Comparison of ENCODE assay signal across 8 cellular contexts in the genomic region with DNA sequence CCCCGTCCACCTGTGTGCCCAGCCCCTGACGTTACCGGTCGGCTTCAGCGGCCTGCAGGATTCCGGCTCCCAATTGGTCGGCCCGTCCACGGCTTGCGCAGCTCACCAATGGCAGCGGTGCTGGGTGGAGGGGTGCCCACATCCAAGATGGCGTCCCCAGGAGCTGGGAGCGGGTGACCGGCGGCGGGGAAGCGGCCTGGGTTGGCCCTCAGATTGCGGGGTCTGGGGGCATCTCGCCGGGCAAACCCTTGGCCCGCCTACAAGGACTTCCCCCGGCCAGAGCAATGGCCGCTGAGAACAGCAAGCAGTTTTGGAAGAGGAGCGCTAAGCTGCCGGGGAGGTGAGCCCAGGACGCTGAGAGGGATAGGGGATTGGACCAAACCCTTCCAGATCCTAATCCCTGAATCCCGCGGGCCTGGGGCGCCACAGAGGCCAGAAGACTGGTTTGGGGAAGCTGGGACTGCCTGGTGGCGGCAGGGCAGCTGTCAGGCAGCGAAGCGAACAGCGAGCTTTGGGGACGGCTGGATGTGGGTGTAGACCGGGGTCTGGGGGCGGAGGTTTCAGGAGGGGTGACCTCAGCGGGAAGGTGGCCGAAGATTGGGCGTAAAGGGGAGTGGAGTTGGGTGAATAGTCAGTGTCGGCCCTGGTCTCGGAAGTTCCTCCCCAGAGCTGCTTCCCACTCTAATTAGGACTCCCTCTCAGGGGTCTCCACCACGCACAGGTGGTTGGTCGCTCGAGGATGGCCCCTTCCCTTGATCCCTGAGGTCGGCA. TPM values are rescaled to one million over a fixed set of nuclear protein-coding genes. Genes with fewer than 3 reads are reported as not detected.
DNase-seq lines count a peak whose midpoint lies in the region; ATAC-seq and TF ChIP-seq lines count a peak whose summit lies in the region.

A gene with protein sequence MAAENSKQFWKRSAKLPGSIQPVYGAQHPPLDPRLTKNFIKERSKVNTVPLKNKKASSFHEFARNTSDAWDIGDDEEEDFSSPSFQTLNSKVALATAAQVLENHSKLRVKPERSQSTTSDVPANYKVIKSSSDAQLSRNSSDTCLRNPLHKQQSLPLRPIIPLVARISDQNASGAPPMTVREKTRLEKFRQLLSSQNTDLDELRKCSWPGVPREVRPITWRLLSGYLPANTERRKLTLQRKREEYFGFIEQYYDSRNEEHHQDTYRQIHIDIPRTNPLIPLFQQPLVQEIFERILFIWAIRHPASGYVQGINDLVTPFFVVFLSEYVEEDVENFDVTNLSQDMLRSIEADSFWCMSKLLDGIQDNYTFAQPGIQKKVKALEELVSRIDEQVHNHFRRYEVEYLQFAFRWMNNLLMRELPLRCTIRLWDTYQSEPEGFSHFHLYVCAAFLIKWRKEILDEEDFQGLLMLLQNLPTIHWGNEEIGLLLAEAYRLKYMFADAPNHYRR (plus strand): TSS at position 139 of the 771 bp plus-strand sequence. CDS start 146 bp downstream, at position 285.
Gene TMEM217, minus strand, starts transcription at position 511 of the 771 bp plus-strand sequence. CDS start 39,114 bp downstream, outside the sequence.

- H3K27ac Mint-ChIP-seq in activated T-helper 2 cell treated with anti-CD3 and anti-CD28 coated beads, Interferon-gamma antibody, Interleukin-2, Interleukin-4, amounts not matched to agents 10 μg/mL and 5 μg/mL and 100 μg/mL, durations not matched to agents 14 hours and 24 hours and 36 hours, result peak within 1 kb of the TSS; percentile 98
- H3K27ac Mint-ChIP-seq in naive thymus-derived CD8-positive, alpha-beta T cell, result peak within 1 kb of the TSS; percentile 82 to 97 (median 93)
- peak within 1 kb of the TSS; percentile 100 for H3K27ac Mint-ChIP-seq in stimulated activated naive B cell treated with anti-CD40 and anti-IgM and Interleukin-4, amounts not matched to agents 10 μg/mL and 1 μg/mL and 100 μg/mL, for 72 hours

- peak within 1 kb of the TSS; percentile 84 for H2AFZ ChIP-seq in fibroblast of lung (ENCODE audit: low read length)

- H3K4me3 ChIP-seq in LNCaP clone FGC (ENCODE audit: low read depth, low read length), result peak within 1 kb of the TSS; percentile 96
- peak within 1 kb of the TSS; percentile 91 to 92 (median 92) for H3K4me3 ChIP-seq in fibroblast of lung (replicated peaks in 1 of 4; ENCODE audit: control extremely low read depth in 1 of 4, insufficient read depth in 1 of 4, low read depth in 3 of 4, low read length in 4 of 4)

- intact Hi-C loops in activated T-helper 2 cell treated with anti-CD3 and anti-CD28 coated beads, Interferon-gamma antibody, Interleukin-2, Interleukin-4, amounts not matched to agents 10 μg/mL and 5 μg/mL and 100 μg/mL, durations not matched to agents 14 hours and 24 hours and 36 hours (cut with micrococcal nuclease), result loop anchor here (2.0 kb wide), 1 partner anchor 35 kb away; no protein-coding TSS in a partner anchor

- peak within 1 kb of the TSS; percentile 97 for H3K27ac ChIP-seq in fibroblast of lung (ENCODE audit: insufficient read depth, low read length)

- ATAC-seq in naive thymus-derived CD8-positive, alpha-beta T cell, result peak; percentile 99
- peak; percentile 98 to 99 for ATAC-seq in stimulated activated naive B cell treated with anti-CD40 and anti-IgM and Interleukin-4, amounts not matched to agents 10 μg/mL and 1 μg/mL and 100 μg/mL, for 72 hours (replicated peaks)

- peak within 1 kb of the TSS; percentile 97 for H3K4me3 Mint-ChIP-seq in activated T-helper 2 cell treated with anti-CD3 and anti-CD28 coated beads, Interferon-gamma antibody, Interleukin-2, Interleukin-4, amounts not matched to agents 10 μg/mL and 5 μg/mL and 100 μg/mL, durations not matched to agents 14 hours and 24 hours and 36 hours (ENCODE audit: low read depth)
- peak within 1 kb of the TSS; percentile 79 to 98 (median 94) for H3K4me3 Mint-ChIP-seq in naive thymus-derived CD8-positive, alpha-beta T cell
- peak within 1 kb of the TSS; percentile 94 to 97 for H3K4me3 Mint-ChIP-seq in stimulated activated naive B cell treated with anti-CD40 and anti-IgM and Interleukin-4, amounts not matched to agents 10 μg/mL and 1 μg/mL and 100 μg/mL, for 72 hours

- DNase-seq in EH (ENCODE audit: low read depth) (peak; percentile 93), H4 (ENCODE audit: low spot score) (peak; percentile 93), LNCaP clone FGC (ENCODE audit: low read depth) (peak; percentile 87), RPMI8226 (peak; percentile 95), fibroblast of lung (ENCODE audit: low read depth in 2 of 2) (peak; percentile 92 to 94)
- peak; percentile 94 for DNase-seq in activated T-helper 2 cell treated with anti-CD3 and anti-CD28 coated beads, Interferon-gamma antibody, Interleukin-2, Interleukin-4, amounts not matched to agents 10 μg/mL and 5 μg/mL and 100 μg/mL, durations not matched to agents 14 hours and 24 hours and 36 hours (ENCODE audit: low spot score)
- peak; percentile 87 to 97 (median 94) for DNase-seq in naive thymus-derived CD8-positive, alpha-beta T cell
- DNase-seq in stimulated activated naive B cell treated with anti-CD40 and anti-IgM and Interleukin-4, amounts not matched to agents 10 μg/mL and 1 μg/mL and 100 μg/mL, for 72 hours, result peak; percentile 95

- H3K9me3 ChIP-seq in fibroblast of lung (ENCODE audit: control insufficient read depth, insufficient read depth, low read depth, low read length), result no peaks in the 10 kb centered on the region

- peaks cover 20% of the 10 kb centered on the region for H3K36me3 Mint-ChIP-seq in activated T-helper 2 cell treated with anti-CD3 and anti-CD28 coated beads, Interferon-gamma antibody, Interleukin-2, Interleukin-4, amounts not matched to agents 10 μg/mL and 5 μg/mL and 100 μg/mL, durations not matched to agents 14 hours and 24 hours and 36 hours (ENCODE audit: low read depth)
- H3K36me3 Mint-ChIP-seq in naive thymus-derived CD8-positive, alpha-beta T cell, result peaks cover 0 to 7% (median 5%) of the 10 kb centered on the region in 3 donors
- peaks cover 14 to 18% of the 10 kb centered on the region in 2 donors for H3K36me3 Mint-ChIP-seq in stimulated activated naive B cell treated with anti-CD40 and anti-IgM and Interleukin-4, amounts not matched to agents 10 μg/mL and 1 μg/mL and 100 μg/mL, for 72 hours

- H3K36me3 ChIP-seq in fibroblast of lung (ENCODE audit: control insufficient read depth, insufficient read depth, low read length), result no peaks in the 10 kb centered on the region

- peaks cover 5% of the 10 kb centered on the region for H3K4me1 ChIP-seq in fibroblast of lung (ENCODE audit: control insufficient read depth, extremely low read depth, insufficient read depth, low read length)

- H3K27me3 ChIP-seq in fibroblast of lung (ENCODE audit: control insufficient read depth, insufficient read depth, low read length), result no peaks in the 10 kb centered on the region

- H3K4me1 Mint-ChIP-seq in activated T-helper 2 cell treated with anti-CD3 and anti-CD28 coated beads, Interferon-gamma antibody, Interleukin-2, Interleukin-4, amounts not matched to agents 10 μg/mL and 5 μg/mL and 100 μg/mL, durations not matched to agents 14 hours and 24 hours and 36 hours (ENCODE audit: low read depth), result peaks cover 45% of the 10 kb centered on the region
- H3K4me1 Mint-ChIP-seq in naive thymus-derived CD8-positive, alpha-beta T cell, result peaks cover 25 to 45% (median 39%) of the 10 kb centered on the region in 4 donors
- peaks cover 28 to 39% of the 10 kb centered on the region in 2 donors for H3K4me1 Mint-ChIP-seq in stimulated activated naive B cell treated with anti-CD40 and anti-IgM and Interleukin-4, amounts not matched to agents 10 μg/mL and 1 μg/mL and 100 μg/mL, for 72 hours

- no peak for TF ChIP-seq CTCF in LNCaP clone FGC (IDR thresholded peaks at IDR 0.05; ENCODE audit: control insufficient read depth, extremely low read depth, insufficient read depth)
- no peak for TF ChIP-seq CTCF in fibroblast of lung (conservative IDR thresholded peaks at IDR 0.05 in 1 of 2, IDR thresholded peaks at IDR 0.05 in 1 of 2; ENCODE audit: low read depth in 1 of 2, low read length in 2 of 2)

- no peaks in the 10 kb centered on the region for H3K9me3 Mint-ChIP-seq in activated T-helper 2 cell treated with anti-CD3 and anti-CD28 coated beads, Interferon-gamma antibody, Interleukin-2, Interleukin-4, amounts not matched to agents 10 μg/mL and 5 μg/mL and 100 μg/mL, durations not matched to agents 14 hours and 24 hours and 36 hours
- no peaks in the 10 kb centered on the region for H3K9me3 Mint-ChIP-seq in naive thymus-derived CD8-positive, alpha-beta T cell
- no peaks in the 10 kb centered on the region for H3K9me3 Mint-ChIP-seq in stimulated activated naive B cell treated with anti-CD40 and anti-IgM and Interleukin-4, amounts not matched to agents 10 μg/mL and 1 μg/mL and 100 μg/mL, for 72 hours

- H3K4me2 ChIP-seq in fibroblast of lung (ENCODE audit: extremely low read depth, insufficient read depth, low read length), result peak within 1 kb of the TSS; percentile 99

- peak within 1 kb of the TSS; percentile 97 for H3K9ac ChIP-seq in fibroblast of lung (ENCODE audit: insufficient read depth, low read length)

- H3K79me2 ChIP-seq in fibroblast of lung (ENCODE audit: control insufficient read depth, insufficient read depth, low read length), result peaks cover 6% of the 10 kb centered on the region

- no peaks in the 10 kb centered on the region for H4K20me1 ChIP-seq in fibroblast of lung (ENCODE audit: control insufficient read depth, extremely low read depth, insufficient read depth, low read length)

- POLR2A ChIA-PET in naive thymus-derived CD8-positive, alpha-beta T cell (lab: Charles Lee), result interaction anchor here (0.6 to 1.4 kb wide), 6 partner anchors 11 to 602 kb away, joined by 3 to 5 read pairs (median 4); partner anchors contain the start of gene MTCH1

- H3K27me3 Mint-ChIP-seq in activated T-helper 2 cell treated with anti-CD3 and anti-CD28 coated beads, Interferon-gamma antibody, Interleukin-2, Interleukin-4, amounts not matched to agents 10 μg/mL and 5 μg/mL and 100 μg/mL, durations not matched to agents 14 hours and 24 hours and 36 hours (ENCODE audit: low read depth), result no peaks in the 10 kb centered on the region
- no peaks in the 10 kb centered on the region for H3K27me3 Mint-ChIP-seq in naive thymus-derived CD8-positive, alpha-beta T cell
- H3K27me3 Mint-ChIP-seq in stimulated activated naive B cell treated with anti-CD40 and anti-IgM and Interleukin-4, amounts not matched to agents 10 μg/mL and 1 μg/mL and 100 μg/mL, for 72 hours, result no peaks in the 10 kb centered on the region

RNA-seq across cellular contexts. Expression of the first gene that starts in this region (rescaled TPM):
- total RNA-seq in H4 (2014; rRNA removed; shearing (Covaris generic)), result 5.1 and 6.8 TPM in 2 replicates
- total RNA-seq in activated T-helper 2 cell treated with anti-CD3 and anti-CD28 coated beads, Interferon-gamma antibody, Interleukin-2, Interleukin-4, amounts not matched to agents 10 μg/mL and 5 μg/mL and 100 μg/mL, durations not matched to agents 14 hours and 24 hours and 36 hours, result 13.8 and 14.6 TPM in 2 replicates
- 8.2 and 9.7 TPM in 2 replicates for total RNA-seq in fibroblast of lung
- polyA plus RNA-seq in fibroblast of lung, result 6.3 and 7.2 TPM in 2 replicates
- 5.8 and 6.6 TPM in 2 replicates for polyA plus RNA-seq in fibroblast of lung (2012)
- polyA minus RNA-seq in fibroblast of lung (ENCODE audit: low replicate concordance), result 7.7 and 11.1 TPM in 2 replicates
- total RNA-seq in naive thymus-derived CD8-positive, alpha-beta T cell, result 1 to 10 TPM; 9.4 to 9.5 TPM
- 1 to 10 TPM; 5.1 to 8.4 (median 5.4) TPM for polyA plus RNA-seq in naive thymus-derived CD8-positive, alpha-beta T cell

RNA-seq across cellular contexts. Expression of gene TMEM217, which starts in this region (rescaled TPM):
- 1.1 and 1.6 TPM in 2 replicates for total RNA-seq in H4 (2014; rRNA removed; shearing (Covaris generic))
- total RNA-seq in activated T-helper 2 cell treated with anti-CD3 and anti-CD28 coated beads, Interferon-gamma antibody, Interleukin-2, Interleukin-4, amounts not matched to agents 10 μg/mL and 5 μg/mL and 100 μg/mL, durations not matched to agents 14 hours and 24 hours and 36 hours, result 4.5 and 4.8 TPM in 2 replicates
- 4.0 and 4.9 TPM in 2 replicates for total RNA-seq in fibroblast of lung
- polyA plus RNA-seq in fibroblast of lung, result 3.0 and 3.1 TPM in 2 replicates
- 2.4 and 2.7 TPM in 2 replicates for polyA plus RNA-seq in fibroblast of lung (2012)
- 1.8 TPM in 1 of 2 replicates, not detected in the other for polyA minus RNA-seq in fibroblast of lung (ENCODE audit: low replicate concordance)
- under 1 TPM; 0.42 to 0.96 TPM for total RNA-seq in naive thymus-derived CD8-positive, alpha-beta T cell
- polyA plus RNA-seq in naive thymus-derived CD8-positive, alpha-beta T cell, result under 1 TPM; 0.24 to 0.71 (median 0.54) TPM

Comparison
In these comparisons a context has a peak if more than half of its experiments do, and no peak if none do; other contexts are left out.
1. Peak in every context shown above with its lines: DNase-seq, ATAC-seq, H3K4me3 ChIP-seq and H3K27ac ChIP-seq.